8 cellular contexts compared by ENCODE assay signal in genomic region chr21:18499761-18500376, GRCh38.
DNase-seq lines count a peak whose midpoint lies in the region; ATAC-seq and TF ChIP-seq lines count a peak whose summit lies in the region.

No MANE protein-coding gene starts in this region.

- H3K4me1 Mint-ChIP-seq in natural killer cell: no peaks in the 10 kb centered on the region
- H3K4me1 Mint-ChIP-seq in natural killer cell treated with Interleukin-12 subunit alpha and Interleukin-12 subunit beta and Interleukin-15 and Interleukin-18, amount 100 ng/mL, for 72 hours (ENCODE audit: low read depth in 2 of 2): no peaks in the 10 kb centered on the region

- intact Hi-C loops in natural killer cell (cut with micrococcal nuclease): no loop called here

- no peaks in the 10 kb centered on the region for H3K9me3 ChIP-seq in right atrium auricular region

- no peaks in the 10 kb centered on the region for H3K27me3 Mint-ChIP-seq in natural killer cell (ENCODE audit: low read depth in 2 of 2)
- no peaks in the 10 kb centered on the region for H3K27me3 Mint-ChIP-seq in natural killer cell treated with Interleukin-12 subunit alpha and Interleukin-12 subunit beta and Interleukin-15 and Interleukin-18, amount 100 ng/mL, for 72 hours

- H3K36me3 ChIP-seq in right atrium auricular region: no peaks in the 10 kb centered on the region

- ATAC-seq in natural killer cell: no peak
- no peak for ATAC-seq in natural killer cell treated with Interleukin-12 subunit alpha and Interleukin-12 subunit beta and Interleukin-15 and Interleukin-18, amount 100 ng/mL, for 72 hours
- no peak for ATAC-seq in HG02763 (IDR thresholded peaks at IDR 0.05; ENCODE audit: unreplicated experiment)

- H3K27ac Mint-ChIP-seq in natural killer cell: no peak overlapping the region
- H3K27ac Mint-ChIP-seq in natural killer cell treated with Interleukin-12 subunit alpha and Interleukin-12 subunit beta and Interleukin-15 and Interleukin-18, amount 100 ng/mL, for 72 hours: no peak overlapping the region

- H3K27me3 ChIP-seq in right atrium auricular region: no peaks in the 10 kb centered on the region

- DNase-seq in natural killer cell (no peak), NCI-H1694 (lab: John Stamatoyannopoulos, UW) (peak; percentile 67), right atrium auricular region (ENCODE audit: low spot score) (no peak), NCI-H2029 treated with DMSO at 0.1 percent for 48 hours (lab: John Stamatoyannopoulos, UW) (no peak)
- DNase-seq in natural killer cell treated with Interleukin-12 subunit alpha and Interleukin-12 subunit beta and Interleukin-15 and Interleukin-18, amount 100 ng/mL, for 72 hours (ENCODE audit: low spot score): no peak
- DNase-seq in activated CD8-positive, alpha-beta memory T cell treated with anti-CD3 and anti-CD28 coated beads, Interleukin-2, amount 50 U/mL, for 48 hours: peak; percentile 58
- peak; percentile 27 to 38 for DNase-seq in stimulated activated CD4-positive, alpha-beta T cell treated with anti-CD3 and anti-CD28 coated beads, Interleukin-2, amount 100 ng/mL, for 48 hours

- TF ChIP-seq CTCF in natural killer cell (IDR thresholded peaks at IDR 0.05) (peak; percentile 54), right atrium auricular region (IDR thresholded peaks at IDR 0.05) (peak; percentile 53 to 76)

- no peaks in the 10 kb centered on the region for H3K36me3 Mint-ChIP-seq in natural killer cell
- no peaks in the 10 kb centered on the region for H3K36me3 Mint-ChIP-seq in natural killer cell treated with Interleukin-12 subunit alpha and Interleukin-12 subunit beta and Interleukin-15 and Interleukin-18, amount 100 ng/mL, for 72 hours

- no peaks in the 10 kb centered on the region for H3K4me1 ChIP-seq in right atrium auricular region

- H3K4me3 Mint-ChIP-seq in natural killer cell: no peak overlapping the region
- H3K4me3 Mint-ChIP-seq in natural killer cell treated with Interleukin-12 subunit alpha and Interleukin-12 subunit beta and Interleukin-15 and Interleukin-18, amount 100 ng/mL, for 72 hours: no peak overlapping the region

- H3K4me3 ChIP-seq in right atrium auricular region: no peak overlapping the region

- peaks cover 5 to 6% of the 10 kb centered on the region in 2 donors for H3K9me3 Mint-ChIP-seq in natural killer cell
- H3K9me3 Mint-ChIP-seq in natural killer cell treated with Interleukin-12 subunit alpha and Interleukin-12 subunit beta and Interleukin-15 and Interleukin-18, amount 100 ng/mL, for 72 hours: peaks cover 9% of the 10 kb centered on the region

- no peak overlapping the region for H3K27ac ChIP-seq in right atrium auricular region

Comparison
In these comparisons a context has a peak if more than half of its experiments do, and no peak if none do; other contexts are left out.
1. DNase-seq: peak in NCI-H1694 (single experiment), activated CD8-positive, alpha-beta memory T cell treated with anti-CD3 and anti-CD28 coated beads, Interleukin-2, amount 50 U/mL, for 48 hours (single experiment) and stimulated activated CD4-positive, alpha-beta T cell treated with anti-CD3 and anti-CD28 coated beads, Interleukin-2, amount 100 ng/mL, for 48 hours (2 of 2); none in natural killer cell (single experiment), natural killer cell treated with Interleukin-12 subunit alpha and Interleukin-12 subunit beta and Interleukin-15 and Interleukin-18, amount 100 ng/mL, for 72 hours (single experiment), right atrium auricular region (single experiment) and NCI-H2029 treated with DMSO at 0.1 percent for 48 hours (single experiment).